ENCODE assay signal across 1 cellular context in the genomic region with DNA sequence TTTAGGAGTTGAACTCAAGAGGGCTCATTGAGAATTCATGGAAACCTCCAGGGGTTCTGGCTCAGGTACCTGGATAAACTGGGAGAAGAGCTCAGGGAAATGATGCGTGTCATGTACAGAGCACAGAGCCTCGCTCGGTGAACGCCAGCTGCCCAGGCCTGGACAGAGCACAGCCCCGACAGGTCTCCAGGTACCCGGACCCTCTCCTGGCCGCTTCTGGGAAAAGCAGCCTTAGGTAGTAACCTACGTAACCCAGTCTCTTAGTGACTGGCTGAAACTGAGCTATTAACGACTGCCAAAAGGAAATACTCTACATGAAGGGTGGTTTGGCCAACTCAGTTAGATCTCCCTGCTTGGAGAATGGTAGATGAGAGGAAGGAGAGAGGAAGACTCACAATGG.
TF ChIP-seq lines count a peak whose summit lies in the region.

No MANE protein-coding gene starts in this region.

TF ChIP-seq in H1, 55 proteins besides CTCF, POLR2A, EP300 and RAD21:
- no peak for TF ChIP-seq TCF12 (IDR thresholded peaks at IDR 0.05; ENCODE audit: low read depth, low read length)
- TF ChIP-seq, protein P1, sequence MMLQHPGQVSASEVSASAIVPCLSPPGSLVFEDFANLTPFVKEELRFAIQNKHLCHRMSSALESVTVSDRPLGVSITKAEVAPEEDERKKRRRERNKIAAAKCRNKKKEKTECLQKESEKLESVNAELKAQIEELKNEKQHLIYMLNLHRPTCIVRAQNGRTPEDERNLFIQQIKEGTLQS (IDR thresholded peaks at IDR 0.05; ENCODE audit: insufficient read depth, low read depth, low read length), result no peak
- no peak for TF ChIP-seq SRF (IDR thresholded peaks at IDR 0.05; ENCODE audit: low read depth, low read length)
- no peak for TF ChIP-seq CTBP2 (IDR thresholded peaks at IDR 0.05; ENCODE audit: borderline replicate concordance, insufficient read depth, insufficient read length, low read length)
- TF ChIP-seq SP1 (IDR thresholded peaks at IDR 0.05; ENCODE audit: low read depth, low read length), result no peak
- TF ChIP-seq TBP (IDR thresholded peaks at IDR 0.05; ENCODE audit: low read depth, low read length), result no peak
- TF ChIP-seq BRCA1 (IDR thresholded peaks at IDR 0.05; ENCODE audit: low read depth, low read length), result no peak
- TF ChIP-seq ZNF274 (IDR thresholded peaks at IDR 0.05; ENCODE audit: borderline replicate concordance, extremely low read depth, low read length), result no peak
- TF ChIP-seq HDAC2 (IDR thresholded peaks at IDR 0.05; ENCODE audit: borderline replicate concordance in 1 of 2, low read depth in 2 of 2, low read length in 2 of 2), result no peak
- TF ChIP-seq FOSL1 (IDR thresholded peaks at IDR 0.05; ENCODE audit: insufficient read depth, low read depth, low read length), result no peak
- no peak for TF ChIP-seq POU5F1 (IDR thresholded peaks at IDR 0.05; ENCODE audit: low read depth, low read length)
- no peak for TF ChIP-seq EGR1 (IDR thresholded peaks at IDR 0.05; ENCODE audit: borderline replicate concordance, low read depth, low read length)
- no peak for TF ChIP-seq CREB1 (IDR thresholded peaks at IDR 0.05)
- TF ChIP-seq, protein P2, sequence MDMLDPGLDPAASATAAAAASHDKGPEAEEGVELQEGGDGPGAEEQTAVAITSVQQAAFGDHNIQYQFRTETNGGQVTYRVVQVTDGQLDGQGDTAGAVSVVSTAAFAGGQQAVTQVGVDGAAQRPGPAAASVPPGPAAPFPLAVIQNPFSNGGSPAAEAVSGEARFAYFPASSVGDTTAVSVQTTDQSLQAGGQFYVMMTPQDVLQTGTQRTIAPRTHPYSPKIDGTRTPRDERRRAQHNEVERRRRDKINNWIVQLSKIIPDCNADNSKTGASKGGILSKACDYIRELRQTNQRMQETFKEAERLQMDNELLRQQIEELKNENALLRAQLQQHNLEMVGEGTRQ (IDR thresholded peaks at IDR 0.05; ENCODE audit: low read length), result no peak
